8 cellular contexts compared by ENCODE assay signal in genomic region chr16:11497851-11498289, GRCh38.
A peak's percentile ranks its signal among the peaks of the same experiment; 100 is the strongest.
DNase-seq lines count a peak whose midpoint lies in the region; ATAC-seq and TF ChIP-seq lines count a peak whose summit lies in the region.

No MANE protein-coding gene starts in this region.

- H3K4me3 Mint-ChIP-seq in GM23338 = no peak overlapping the region; the same call in 2 of the 3 replicates

- TF ChIP-seq EP300 in gastroesophageal sphincter (IDR thresholded peaks at IDR 0.05) = no peak

- H3K9me2 ChIP-seq in GM23338 (ENCODE audit: insufficient read depth) = no peaks in the 10 kb centered on the region

- no peaks in the 10 kb centered on the region for H3K36me3 ChIP-seq in GM23338 (ENCODE audit: insufficient read depth)
- H3K36me3 ChIP-seq in gastroesophageal sphincter = no peaks in the 10 kb centered on the region
- no peaks in the 10 kb centered on the region for H3K36me3 ChIP-seq in smooth muscle cell (ENCODE audit: low read depth)

- peaks cover 45% of the 10 kb centered on the region for H3K4me1 Mint-ChIP-seq in GM23338

- peaks cover 9% of the 10 kb centered on the region; the same call in 1 of the 2 replicates for H3F3A ChIP-seq in GM23338 (replicated peaks; ENCODE audit: low read depth)
- peaks cover 16% of the 10 kb centered on the region for H3F3A ChIP-seq in smooth muscle cell (ENCODE audit: low read depth)

- H3K27ac ChIP-seq in GM23338 (ENCODE audit: low read depth) (peak overlapping the region; percentile 56; the same call in 1 of the 2 replicates), gastroesophageal sphincter (peak overlapping the region in 3 of 4 donors; percentile 44 to 81 (median 73)), smooth muscle cell (ENCODE audit: low read depth) (peak overlapping the region; percentile 93)

- no peak for ATAC-seq in GM23338
- ATAC-seq in gastroesophageal sphincter = no peak
- no peak for ATAC-seq in GM21723 (IDR thresholded peaks at IDR 0.05; ENCODE audit: unreplicated experiment)

- WGBS in gastroesophageal sphincter (ENCODE audit: low coverage in 1 of 2), 2 donors = 38 to 39% methylated on average over 1 to 5 of the region's 5 CpGs
- 10% methylated on average over 5 of the region's 5 CpGs for WGBS in smooth muscle cell (ENCODE audit: low lambda C conversion rate)

- no peak for TF ChIP-seq POLR2A in gastroesophageal sphincter (IDR thresholded peaks at IDR 0.05)

- no peaks in the 10 kb centered on the region; the same call in 2 of the 3 replicates for H3K36me3 Mint-ChIP-seq in GM23338 (ENCODE audit: low read depth)

- H2AFZ ChIP-seq in GM23338 = no peak overlapping the region
- no peak overlapping the region for H2AFZ ChIP-seq in smooth muscle cell (ENCODE audit: low read depth)

- H3K4me1 ChIP-seq in GM23338 (ENCODE audit: insufficient read depth) = peaks cover 30% of the 10 kb centered on the region
- H3K4me1 ChIP-seq in gastroesophageal sphincter = peaks cover 0 to 35% (median 12%) of the 10 kb centered on the region in 3 donors
- H3K4me1 ChIP-seq in smooth muscle cell (ENCODE audit: low read depth) = peaks cover 13% of the 10 kb centered on the region

- peaks cover 1% of the 10 kb centered on the region; the same call in 2 of the 3 replicates for H3K9me3 Mint-ChIP-seq in GM23338

- TF ChIP-seq CTCF in GM23338 (conservative IDR thresholded peaks at IDR 0.05; ENCODE audit: low read depth in 2 of 2) = no peak
- TF ChIP-seq CTCF in gastroesophageal sphincter (IDR thresholded peaks at IDR 0.05) = no peak
- no peak for TF ChIP-seq CTCF in smooth muscle cell (IDR thresholded peaks at IDR 0.05; ENCODE audit: borderline replicate concordance, insufficient read depth, poor library complexity, severe bottlenecking)

- DNase-seq in GM23338 (ENCODE audit: low spot score) (no peak), RPMI8226 (peak; percentile 36), smooth muscle cell (lab: John Stamatoyannopoulos, UW; ENCODE audit: unreplicated experiment) (no peak), SIG-M5 treated with dmso at 0.1 percent for 504 hours (lab: John Stamatoyannopoulos, UW; ENCODE audit: unreplicated experiment) (no peak), T-helper 2 cell (no peak), SKM-1 treated with dmso at 0.1 percent for 144 hours (lab: John Stamatoyannopoulos, UW; ENCODE audit: unreplicated experiment) (no peak)

- peak overlapping the region; percentile 34 for H3K9ac ChIP-seq in smooth muscle cell (ENCODE audit: low read depth)

- H3K27me3 Mint-ChIP-seq in GM23338 (ENCODE audit: insufficient read depth, low read depth, poor library complexity) = peaks cover 8% of the 10 kb centered on the region

- H3K27me3 ChIP-seq in GM23338 (ENCODE audit: insufficient read depth) = no peaks in the 10 kb centered on the region
- H3K27me3 ChIP-seq in gastroesophageal sphincter = no peaks in the 10 kb centered on the region
- no peaks in the 10 kb centered on the region for H3K27me3 ChIP-seq in smooth muscle cell (ENCODE audit: low read depth)

- H3K4me3 ChIP-seq in GM23338 (no peak overlapping the region), gastroesophageal sphincter (no peak overlapping the region), smooth muscle cell (no peak overlapping the region)

- H3K79me2 ChIP-seq in GM23338 (replicated peaks; ENCODE audit: insufficient read depth) (no peaks in the 10 kb centered on the region), smooth muscle cell (ENCODE audit: low read depth) (no peaks in the 10 kb centered on the region)

- H3K9me3 ChIP-seq in gastroesophageal sphincter (no peaks in the 10 kb centered on the region), smooth muscle cell (replicated peaks; ENCODE audit: low read depth) (no peaks in the 10 kb centered on the region)

- H3K4me2 ChIP-seq in GM23338 (no peak overlapping the region), smooth muscle cell (peak overlapping the region; percentile 30)

- no peaks in the 10 kb centered on the region for H4K20me1 ChIP-seq in GM23338 (replicated peaks; ENCODE audit: insufficient read depth)
- no peaks in the 10 kb centered on the region for H4K20me1 ChIP-seq in smooth muscle cell (ENCODE audit: low read depth)

- peak overlapping the region; percentile 80; the same call in 1 of the 2 replicates for H3K27ac Mint-ChIP-seq in GM23338

TF ChIP-seq in GM23338, 12 proteins besides CTCF, POLR2A, EP300 and RAD21:
- TF ChIP-seq POLR2AphosphoS5 (IDR thresholded peaks at IDR 0.05; ENCODE audit: low read depth) (no peak), JUNB (IDR thresholded peaks at IDR 0.05; ENCODE audit: unreplicated experiment) (no peak), EZH2 (IDR thresholded peaks at IDR 0.05; ENCODE audit: low read depth, unreplicated experiment) (no peak), ZNF114 (CRISPR knock-in tag; IDR thresholded peaks at IDR 0.05) (no peak)
TF ChIP-seq in GM23338: peak in this region for 0.
